10 cellular contexts compared by ENCODE assay signal in the genomic region with DNA sequence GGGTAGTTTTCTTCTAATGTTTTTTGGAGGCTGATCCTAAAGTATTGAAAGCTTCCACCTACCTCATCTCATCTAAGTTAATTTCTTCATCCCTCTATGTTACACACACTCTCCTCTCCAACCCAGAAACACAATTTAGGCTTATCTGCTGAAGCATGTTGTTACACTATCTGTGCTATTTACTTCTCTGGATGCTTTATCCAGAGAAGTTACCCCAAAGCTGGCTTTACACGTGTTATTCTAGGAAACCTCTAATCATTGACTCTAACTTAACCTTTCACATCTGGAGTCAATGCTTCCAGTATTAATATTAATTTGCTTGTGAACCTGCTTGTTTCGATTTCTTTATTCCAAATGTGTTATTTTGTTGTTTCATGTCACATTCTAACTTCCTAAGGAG.
"Had no signal": no experiment of that assay in that cellular context is flagged by ENCODE, and none has a peak within 500 bp of the region (broad histone marks: within the 10 kb centered on the region; RNA-seq: fewer than 3 reads in every experiment).

No MANE protein-coding gene starts in this region.

- FAIRE-seq: H1, H54 had no signal

- H3K9ac ChIP-seq: GM23248 had no signal

- DNase-seq: GM23248, GOT3, H7, H9, HCEC 1CT, HFFc6 had no signal

- ATAC-seq: HCT116 had no signal

- H3K4me3 Mint-ChIP-seq: H9, HFFc6 had no signal

- H3K4me3 ChIP-seq: GM23248, HAP-1 had no signal

- H3K27ac ChIP-seq: GM23248 had no signal

- H3K9me3 Mint-ChIP-seq: H9, HFFc6 had no signal

- H3K4me1 ChIP-seq: HAP-1 had no signal

- H3K9me3 ChIP-seq: HAP-1 had no signal

- H3K27ac Mint-ChIP-seq: H9, HFFc6 had no signal

- H3K36me3 ChIP-seq: HAP-1 had no signal

- H2AFZ ChIP-seq: GM23248 had no signal
